In the genomic region with DNA sequence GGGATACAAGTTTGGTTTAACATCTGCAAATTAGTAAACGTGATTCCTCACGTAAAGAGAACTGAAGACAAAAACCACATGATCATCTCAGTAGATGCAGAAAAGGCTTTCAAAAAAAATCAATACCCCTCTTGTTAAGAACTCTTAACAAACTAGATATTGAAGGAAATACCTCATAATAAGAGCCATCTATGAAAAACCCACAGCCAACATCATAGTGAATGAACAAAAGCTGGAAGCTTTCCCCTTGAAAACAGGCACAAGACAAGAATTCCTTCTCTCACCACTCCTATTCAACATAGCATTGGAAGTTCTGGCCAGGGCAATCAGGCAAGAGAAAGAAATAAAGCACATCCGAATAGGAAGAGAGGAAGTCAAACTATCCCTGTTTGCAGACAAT, we compare ENCODE assay signal across 5 cellular contexts.
"Had no signal": no experiment of that assay in that cellular context is flagged by ENCODE, and none has a peak within 500 bp of the region (broad histone marks: within the 10 kb centered on the region; RNA-seq: fewer than 3 reads in every experiment).

No MANE protein-coding gene starts in this region.

- H3K4me3 ChIP-seq: K562 had no signal

- ATAC-seq: HepG2, K562 had no signal

- DNase-seq: IMR-90, KBM-7 had no signal

- H3K27ac ChIP-seq: HL-60 had no signal
